Comparison of ENCODE assay signal across 24 cellular contexts in genomic region chr13:79380943-79381445, GRCh38. TPM values are rescaled to one million over a fixed set of nuclear protein-coding genes. Genes with fewer than 3 reads are reported as not detected.
DNase-seq lines count a peak whose midpoint lies in the region; ATAC-seq, FAIRE-seq and TF ChIP-seq lines count a peak whose summit lies in the region.
"Had no signal": no experiment of that assay in that cellular context is flagged by ENCODE, and none has a peak within 500 bp of the region (broad histone marks: within the 10 kb centered on the region; RNA-seq: fewer than 3 reads in every experiment).

No MANE protein-coding gene starts in this region.

- no peaks in the 10 kb centered on the region for H3K9me3 ChIP-seq in mammary epithelial cell (replicated peaks; ENCODE audit: insufficient read depth, low read length)
- H3K9me3 ChIP-seq: Peyer's patch had no signal

- no peaks in the 10 kb centered on the region for H3K27me3 ChIP-seq in mammary epithelial cell (ENCODE audit: insufficient read depth, low read length)
- H3K27me3 ChIP-seq: cardiac muscle cell, foreskin keratinocyte, Peyer's patch had no signal

- BruUV-seq in MCF 10A (replicated peaks; lab: Mats Ljungman, UMichigan): no TSS peak
- no TSS peak for BruUV-seq in mammary epithelial cell (replicated peaks; lab: Mats Ljungman, UMichigan)

- peak; percentile 41 for FAIRE-seq in colon (lab: Jason Lieb, UNC)

- TF ChIP-seq CTCF in MCF 10A (IDR thresholded peaks at IDR 0.05; ENCODE audit: unreplicated experiment): no peak
- TF ChIP-seq CTCF in mammary epithelial cell (conservative IDR thresholded peaks at IDR 0.05 in 1 of 2, IDR thresholded peaks at IDR 0.05 in 1 of 2; ENCODE audit: extremely low read depth in 1 of 2, insufficient read depth in 1 of 2, low read depth in 1 of 2, low read length in 2 of 2): no peak

- intact Hi-C loops in MCF 10A (cut with micrococcal nuclease) (no loop called here), mammary epithelial cell (cut with micrococcal nuclease) (no loop called here)

- peak; percentile 54 for ATAC-seq in stimulated activated effector memory CD8-positive, alpha-beta T cell treated with anti-CD3 and anti-CD28 coated beads, Interleukin-12 subunit alpha, Interleukin-12 subunit beta, amount 100 ng/mL, for 72 hours
- ATAC-seq in HG03108 (IDR thresholded peaks at IDR 0.05; ENCODE audit: unreplicated experiment): no peak
- ATAC-seq: foreskin keratinocyte had no signal

- H3K4me3 ChIP-seq in mammary epithelial cell (replicated peaks in 1 of 3; ENCODE audit: insufficient read depth in 1 of 3, low read depth in 2 of 3, low read length in 3 of 3): no peak overlapping the region
- H3K4me3 ChIP-seq: cardiac muscle cell, Peyer's patch had no signal

- H2AFZ ChIP-seq in mammary epithelial cell (ENCODE audit: low read depth, low read length): no peak overlapping the region

- H3K4me3 Mint-ChIP-seq in MCF 10A (ENCODE audit: unreplicated experiment): no peak overlapping the region
- no peak overlapping the region for H3K4me3 Mint-ChIP-seq in stimulated activated effector memory CD8-positive, alpha-beta T cell treated with anti-CD3 and anti-CD28 coated beads, Interleukin-12 subunit alpha, Interleukin-12 subunit beta, amount 100 ng/mL, for 72 hours

- no peak overlapping the region for H3K27ac ChIP-seq in mammary epithelial cell (ENCODE audit: insufficient read depth, low read depth, low read length)
- H3K27ac ChIP-seq: cardiac muscle cell, epithelial cell of prostate, foreskin keratinocyte, Peyer's patch had no signal

- CTCF ChIA-PET in MCF 10A (lab: Yijun Ruan, JAX) (interaction anchor here (0.8 kb wide), 1 partner anchor 26 kb away, joined by 6 read pairs; no protein-coding TSS in a partner anchor), mammary epithelial cell (lab: Charles Lee; ENCODE audit: low non-redundant PET) (no interaction called here)

- H3K27ac Mint-ChIP-seq in MCF 10A (ENCODE audit: low read depth, unreplicated experiment): peak overlapping the region; percentile 57
- no peak overlapping the region for H3K27ac Mint-ChIP-seq in stimulated activated effector memory CD8-positive, alpha-beta T cell treated with anti-CD3 and anti-CD28 coated beads, Interleukin-12 subunit alpha, Interleukin-12 subunit beta, amount 100 ng/mL, for 72 hours

- dilution Hi-C loops in mammary epithelial cell (cut with HindIII; ENCODE audit: low sequenced_read_pairs): no loop called here

- no peaks in the 10 kb centered on the region for H3K27me3 Mint-ChIP-seq in MCF 10A (ENCODE audit: insufficient read depth, unreplicated experiment)
- H3K27me3 Mint-ChIP-seq: CD4-positive, alpha-beta memory T cell had no signal

- H3K79me2 ChIP-seq in mammary epithelial cell (ENCODE audit: insufficient read depth, low read length): peaks cover 69% of the 10 kb centered on the region

- H3K4me2 ChIP-seq in mammary epithelial cell (ENCODE audit: insufficient read depth, low read depth, low read length): no peak overlapping the region

- in situ Hi-C loops in mammary epithelial cell (cut with MboI; ENCODE audit: low sequenced_read_pairs in 2 of 2): no loop called here

- TF ChIP-seq POLR2A in erythroblast (IDR thresholded peaks at IDR 0.05; ENCODE audit: low read length): no peak

- H3K9ac ChIP-seq in mammary epithelial cell (ENCODE audit: insufficient read depth, low read length): no peak overlapping the region

- H3K36me3 ChIP-seq in mammary epithelial cell (ENCODE audit: insufficient read depth, low read length): peaks cover 9% of the 10 kb centered on the region

- no peaks in the 10 kb centered on the region for H3K9me3 Mint-ChIP-seq in MCF 10A (ENCODE audit: unreplicated experiment)
- no peaks in the 10 kb centered on the region for H3K9me3 Mint-ChIP-seq in stimulated activated effector memory CD8-positive, alpha-beta T cell treated with anti-CD3 and anti-CD28 coated beads, Interleukin-12 subunit alpha, Interleukin-12 subunit beta, amount 100 ng/mL, for 72 hours
- H3K9me3 Mint-ChIP-seq: CD4-positive, alpha-beta memory T cell had no signal

- DNase-seq in MCF 10A (ENCODE audit: unreplicated experiment): no peak
- DNase-seq in mammary epithelial cell: no peak
- peak; percentile 20 for DNase-seq in LoVo (ENCODE audit: low spot score)
- no peak for DNase-seq in stimulated activated effector memory CD8-positive, alpha-beta T cell treated with anti-CD3 and anti-CD28 coated beads, Interleukin-12 subunit alpha, Interleukin-12 subunit beta, amount 100 ng/mL, for 72 hours (ENCODE audit: low spot score in 2 of 2)
- no peak for DNase-seq in erythroblast (lab: John Stamatoyannopoulos, UW)
- DNase-seq in stimulated activated CD4-positive, alpha-beta T cell treated with anti-CD3 and anti-CD28 coated beads, Interleukin-2, amount 100 ng/mL, for 48 hours: no peak
- DNase-seq: activated effector memory CD4-positive, alpha-beta T cell treated with anti-CD3 and anti-CD28 coated beads, Interleukin-2, amount 50 U/mL, for 16 hours; amygdala; CD4-positive, alpha-beta memory T cell; DMS79 treated with DMSO at 0.1 percent for 48 hours; foreskin keratinocyte; H7; mesendoderm; NCI-H1417 treated with DMSO at 0.1 percent for 48 hours; NCI-H2107; NCI-H510A; Peyer's patch; stimulated activated CD4-positive, alpha-beta T cell treated with anti-CD3 and anti-CD28 coated beads, Interleukin-1b, Interleukin-23, amount 100 ng/mL, for 48 hours; T-helper 9 cell; trophoblast cell had no signal

- H3K4me1 Mint-ChIP-seq in MCF 10A (ENCODE audit: insufficient read depth, unreplicated experiment): peaks cover 13% of the 10 kb centered on the region
- peaks cover 50% of the 10 kb centered on the region for H3K4me1 Mint-ChIP-seq in stimulated activated effector memory CD8-positive, alpha-beta T cell treated with anti-CD3 and anti-CD28 coated beads, Interleukin-12 subunit alpha, Interleukin-12 subunit beta, amount 100 ng/mL, for 72 hours

- H3K4me1 ChIP-seq in mammary epithelial cell (ENCODE audit: insufficient read depth, low read length): peaks cover 16% of the 10 kb centered on the region
- H3K4me1 ChIP-seq: Peyer's patch had no signal

- peaks cover 53% of the 10 kb centered on the region for H3K36me3 Mint-ChIP-seq in MCF 10A (ENCODE audit: insufficient read depth, unreplicated experiment)
- peaks cover 65% of the 10 kb centered on the region for H3K36me3 Mint-ChIP-seq in stimulated activated effector memory CD8-positive, alpha-beta T cell treated with anti-CD3 and anti-CD28 coated beads, Interleukin-12 subunit alpha, Interleukin-12 subunit beta, amount 100 ng/mL, for 72 hours

- 93% methylated on average over 1 of the region's 1 CpG for WGBS in mammary epithelial cell (ENCODE audit: low coverage, missing lambda C conversion rate)

- POLR2A ChIA-PET in MCF 10A (lab: Yijun Ruan, JAX): interaction anchor here (0.9 to 1.0 kb wide), 3 partner anchors 21 to 43 kb away, joined by 3 to 4 read pairs (median 4); no protein-coding TSS in a partner anchor

- H4K20me1 ChIP-seq in mammary epithelial cell (ENCODE audit: insufficient read depth, low read length): peaks cover 2% of the 10 kb centered on the region

RNA-seq across cellular contexts. Expression of gene RBM26, which starts 25.1 kb away (rescaled TPM):
- total RNA-seq in MCF 10A (2022) (60.5 and 72.6 TPM in 2 replicates), mammary epithelial cell (10 to 100 TPM; 27.7 to 39.1 TPM)
- polyA plus RNA-seq in mammary epithelial cell: 14.8 TPM
- 13.2 TPM for polyA minus RNA-seq in mammary epithelial cell
